1 cellular context compared by ENCODE assay signal in the genomic region with DNA sequence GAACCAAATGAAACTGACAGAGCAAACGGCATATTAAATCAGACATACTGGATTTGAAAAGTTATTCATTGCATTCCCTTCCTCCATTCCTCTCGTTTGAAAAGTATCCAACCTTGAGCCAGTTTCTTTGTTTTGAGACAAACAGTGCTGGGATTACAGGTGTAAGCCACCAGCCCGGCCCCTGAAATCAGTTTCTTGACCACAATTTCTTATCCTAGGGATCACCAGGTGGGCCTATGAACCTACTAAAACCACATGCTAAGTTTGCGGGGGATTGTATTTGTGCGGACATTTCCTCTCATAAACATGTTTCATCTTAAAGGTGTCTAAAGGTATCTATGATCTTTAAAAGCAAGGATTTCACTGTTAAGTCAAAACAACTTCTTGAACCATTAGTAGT.
TF ChIP-seq lines count a peak whose summit lies in the region.

No MANE protein-coding gene starts in this region.

TF ChIP-seq in GM12878, 131 proteins besides CTCF, POLR2A, EP300 and RAD21 (continued from another document):
- TF ChIP-seq, protein P1, sequence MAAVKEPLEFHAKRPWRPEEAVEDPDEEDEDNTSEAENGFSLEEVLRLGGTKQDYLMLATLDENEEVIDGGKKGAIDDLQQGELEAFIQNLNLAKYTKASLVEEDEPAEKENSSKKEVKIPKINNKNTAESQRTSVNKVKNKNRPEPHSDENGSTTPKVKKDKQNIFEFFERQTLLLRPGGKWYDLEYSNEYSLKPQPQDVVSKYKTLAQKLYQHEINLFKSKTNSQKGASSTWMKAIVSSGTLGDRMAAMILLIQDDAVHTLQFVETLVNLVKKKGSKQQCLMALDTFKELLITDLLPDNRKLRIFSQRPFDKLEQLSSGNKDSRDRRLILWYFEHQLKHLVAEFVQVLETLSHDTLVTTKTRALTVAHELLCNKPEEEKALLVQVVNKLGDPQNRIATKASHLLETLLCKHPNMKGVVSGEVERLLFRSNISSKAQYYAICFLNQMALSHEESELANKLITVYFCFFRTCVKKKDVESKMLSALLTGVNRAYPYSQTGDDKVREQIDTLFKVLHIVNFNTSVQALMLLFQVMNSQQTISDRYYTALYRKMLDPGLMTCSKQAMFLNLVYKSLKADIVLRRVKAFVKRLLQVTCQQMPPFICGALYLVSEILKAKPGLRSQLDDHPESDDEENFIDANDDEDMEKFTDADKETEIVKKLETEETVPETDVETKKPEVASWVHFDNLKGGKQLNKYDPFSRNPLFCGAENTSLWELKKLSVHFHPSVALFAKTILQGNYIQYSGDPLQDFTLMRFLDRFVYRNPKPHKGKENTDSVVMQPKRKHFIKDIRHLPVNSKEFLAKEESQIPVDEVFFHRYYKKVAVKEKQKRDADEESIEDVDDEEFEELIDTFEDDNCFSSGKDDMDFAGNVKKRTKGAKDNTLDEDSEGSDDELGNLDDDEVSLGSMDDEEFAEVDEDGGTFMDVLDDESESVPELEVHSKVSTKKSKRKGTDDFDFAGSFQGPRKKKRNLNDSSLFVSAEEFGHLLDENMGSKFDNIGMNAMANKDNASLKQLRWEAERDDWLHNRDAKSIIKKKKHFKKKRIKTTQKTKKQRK (IDR thresholded peaks at IDR 0.05; ENCODE audit: low read depth, low read length): no peak
- TF ChIP-seq SUZ12 (IDR thresholded peaks at IDR 0.05; ENCODE audit: unreplicated experiment): no peak
- TF ChIP-seq RBBP5 (conservative IDR thresholded peaks at IDR 0.05): no peak
- TF ChIP-seq RB1 (IDR thresholded peaks at IDR 0.05; ENCODE audit: borderline replicate concordance): no peak
